In the genomic region with DNA sequence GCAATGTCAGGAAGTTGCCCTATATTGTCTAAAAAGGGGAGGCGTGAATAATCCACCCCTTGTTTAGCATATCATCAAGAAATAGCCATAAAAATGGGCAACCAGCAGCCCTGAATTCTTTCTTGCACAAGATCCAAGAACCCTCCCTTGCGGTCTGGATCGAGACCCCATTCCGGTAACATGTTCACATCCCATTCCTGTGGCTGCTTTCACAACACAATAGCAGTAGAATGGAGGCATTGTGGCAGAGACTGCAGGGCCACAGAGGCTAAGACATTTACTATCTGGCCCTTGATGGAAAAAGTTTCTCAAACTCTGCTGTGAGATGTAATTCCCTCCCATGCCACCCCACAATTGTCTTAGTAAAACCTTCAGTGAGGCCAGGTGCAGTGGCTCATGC, we compare ENCODE assay signal across 20 cellular contexts.
"Had no signal": no experiment of that assay in that cellular context is flagged by ENCODE, and none has a peak within 500 bp of the region (broad histone marks: within the 10 kb centered on the region; RNA-seq: fewer than 3 reads in every experiment).

No MANE protein-coding gene starts in this region.

- H3K4me1 ChIP-seq: gastrocnemius medialis, right atrium auricular region, tibial artery, upper lobe of left lung, uterus had no signal

- H3K4me1 Mint-ChIP-seq: endodermal cell had no signal

- H3K36me3 ChIP-seq: gastrocnemius medialis, heart right ventricle, ovary, right atrium auricular region, tibial artery, upper lobe of left lung, uterus had no signal

- H3K4me3 ChIP-seq: coronary artery, gastrocnemius medialis, heart right ventricle, ovary, right atrium auricular region, tibial artery, upper lobe of left lung, uterus had no signal

- DNase-seq: effector CD4-positive, alpha-beta T cell; endodermal cell; gastrocnemius medialis; heart right ventricle; hypothalamus; kidney glomerular epithelial cell; mesendoderm; naive B cell; ovary; small intestine; stimulated activated CD4-positive, alpha-beta T cell treated with anti-CD3 and anti-CD28 coated beads, Interleukin-2, amount 100 ng/mL, for 48 hours; stimulated activated CD8-positive, alpha-beta memory T cell treated with anti-CD3 and anti-CD28 coated beads, Interleukin-4, amount 100 ng/mL, for 48 hours; stimulated activated naive CD8-positive, alpha-beta T cell treated with anti-CD3 and anti-CD28 coated beads, Interleukin-15, Interleukin-2, amounts not matched to agents 100 U/mL and 50 U/mL, for 24 hours; tibial artery; upper lobe of left lung; uterus had no signal

- H3K4me3 Mint-ChIP-seq: endodermal cell; naive B cell; stimulated activated effector memory CD8-positive, alpha-beta T cell treated with anti-CD3 and anti-CD28 coated beads, Interleukin-12 subunit alpha, Interleukin-12 subunit beta, amount 100 ng/mL, for 72 hours had no signal

- ATAC-seq: gastrocnemius medialis; stimulated activated effector memory CD8-positive, alpha-beta T cell treated with anti-CD3 and anti-CD28 coated beads, Interleukin-12 subunit alpha, Interleukin-12 subunit beta, amount 100 ng/mL, for 72 hours; stimulated activated naive CD8-positive, alpha-beta T cell treated with anti-CD3 and anti-CD28 coated beads, Interleukin-15, Interleukin-2, amounts not matched to agents 100 U/mL and 50 U/mL, for 24 hours had no signal

- H3K9me3 ChIP-seq: gastrocnemius medialis, neutrophil, ovary, right atrium auricular region, tibial artery, upper lobe of left lung, uterus had no signal

- H3K27ac ChIP-seq: coronary artery, gastrocnemius medialis, heart right ventricle, neutrophil, ovary, right atrium auricular region, tibial artery, upper lobe of left lung, uterus had no signal

- H3K27ac Mint-ChIP-seq: endodermal cell; naive B cell; stimulated activated effector memory CD8-positive, alpha-beta T cell treated with anti-CD3 and anti-CD28 coated beads, Interleukin-12 subunit alpha, Interleukin-12 subunit beta, amount 100 ng/mL, for 72 hours had no signal

- H3K36me3 Mint-ChIP-seq: naive B cell; stimulated activated effector memory CD8-positive, alpha-beta T cell treated with anti-CD3 and anti-CD28 coated beads, Interleukin-12 subunit alpha, Interleukin-12 subunit beta, amount 100 ng/mL, for 72 hours had no signal

- H3K9me3 Mint-ChIP-seq: endodermal cell; stimulated activated effector memory CD8-positive, alpha-beta T cell treated with anti-CD3 and anti-CD28 coated beads, Interleukin-12 subunit alpha, Interleukin-12 subunit beta, amount 100 ng/mL, for 72 hours had no signal

- H3K27me3 ChIP-seq: gastrocnemius medialis, heart right ventricle, neutrophil, ovary, right atrium auricular region, tibial artery, upper lobe of left lung, uterus had no signal

- H3K27me3 Mint-ChIP-seq: naive B cell had no signal
